ENCODE assay signal across 22 cellular contexts in genomic region chr16:9868606-9869149, GRCh38.
"Had no signal": no experiment of that assay in that cellular context is flagged by ENCODE, and none has a peak within 500 bp of the region (broad histone marks: within the 10 kb centered on the region; RNA-seq: fewer than 3 reads in every experiment).

No MANE protein-coding gene starts in this region.

- H3K36me3 ChIP-seq: MG63 had no signal

- H3K9ac ChIP-seq: SK-N-SH had no signal

- H3K27me3 ChIP-seq: MG63 had no signal

- H3K9me3 ChIP-seq: MG63, SK-N-SH had no signal

- H3K4me3 ChIP-seq: MG63 had no signal

- DNase-seq: IMR-90, Karpas-422, KG1, MG63, NCI-H1092, NCI-H1105 treated with DMSO at 0.1 percent for 48 hours, NCI-H1417 treated with DMSO at 0.1 percent for 48 hours, NCI-H146, NCI-H1694 treated with DMSO at 0.1 percent for 48 hours, NCI-H1930, NCI-H2081, NCI-H2107, NCI-H2227 treated with DMSO at 0.1 percent for 48 hours, NCI-H446, NCI-H510A, NCI-H524 treated with DMSO at 0.1 percent for 48 hours, NCI-H69, NCI-H774, RPMI8226, SHP77, SK-N-SH had no signal

- ATAC-seq: HepG2 had no signal
